ENCODE assay signal across 12 cellular contexts in genomic region chr3:14537590-14538450, GRCh38. TPM values are rescaled to one million over a fixed set of nuclear protein-coding genes. Genes with fewer than 3 reads are reported as not detected.
DNase-seq lines count a peak whose midpoint lies in the region; ATAC-seq and TF ChIP-seq lines count a peak whose summit lies in the region.
"Had no signal": no experiment of that assay in that cellular context is flagged by ENCODE, and none has a peak within 500 bp of the region (broad histone marks: within the 10 kb centered on the region; RNA-seq: fewer than 3 reads in every experiment).

No MANE protein-coding gene starts in this region.

- dilution Hi-C loops in mammary epithelial cell (cut with HindIII; ENCODE audit: low sequenced_read_pairs) = loop anchor here (10.0 kb wide), 1 partner anchor 287 kb away; no protein-coding TSS in a partner anchor

- ATAC-seq in heart left ventricle = peak in 3 of 4 donors; percentile 47 to 53 (median 49)

- 71 to 78% (median 73%) methylated on average over 9 to 10 of the region's 10 CpGs for WGBS in heart left ventricle, 4 donors
- WGBS in mammary epithelial cell (ENCODE audit: low coverage, missing lambda C conversion rate) = 74% methylated on average over 8 of the region's 10 CpGs

- H3K36me3 ChIP-seq in heart left ventricle (no peaks in the 10 kb centered on the region), mammary epithelial cell (ENCODE audit: insufficient read depth, low read length) (no peaks in the 10 kb centered on the region)

- DNase-seq in activated T-cell treated with anti-CD3 and anti-CD28 coated beads, Interleukin-2, amount 50 U/mL, for 24 hours = no peak
- DNase-seq in activated T-cell treated with anti-CD3 and anti-CD28 coated beads for 4 hours (no peak), RKO (ENCODE audit: low spot score) (peak; percentile 16), heart left ventricle (peak in 4 of 5 donors; percentile 54 to 77 (median 66)), epidermal melanocyte (ENCODE audit: insufficient read length, low spot score) (no peak), mammary epithelial cell (no peak), NCI-H748 (lab: John Stamatoyannopoulos, UW; ENCODE audit: unreplicated experiment) (no peak)
- peak; percentile 33 for DNase-seq in stimulated activated CD8-positive, alpha-beta memory T cell treated with anti-CD3 and anti-CD28 coated beads, Interleukin-4, amount 100 ng/mL, for 48 hours
- DNase-seq: activated B cell treated with CpG ODN at 0.5 μM for 24 hours; activated gamma-delta T cell treated with Interleukin-2 at 50 U/mL for 16 hours; stimulated activated CD4-positive, alpha-beta T cell treated with anti-CD3 and anti-CD28 coated beads, Interleukin-4, amount 100 ng/mL, for 24 hours had no signal

- peaks cover 6% of the 10 kb centered on the region for H3K27me3 Mint-ChIP-seq in activated T-cell treated with anti-CD3 and anti-CD28 coated beads, Interleukin-2, amount 50 U/mL, for 24 hours

- H3K4me2 ChIP-seq in mammary epithelial cell (ENCODE audit: insufficient read depth, low read depth, low read length) = no peak overlapping the region

- no peak overlapping the region for H3K4me3 Mint-ChIP-seq in activated T-cell treated with anti-CD3 and anti-CD28 coated beads, Interleukin-2, amount 50 U/mL, for 24 hours
- H3K4me3 Mint-ChIP-seq: activated B cell treated with CpG ODN at 0.5 μM for 24 hours had no signal

- in situ Hi-C loops in mammary epithelial cell (cut with MboI; ENCODE audit: low sequenced_read_pairs in 2 of 2) = no loop called here

- H4K20me1 ChIP-seq in mammary epithelial cell (ENCODE audit: insufficient read depth, low read length) = no peaks in the 10 kb centered on the region

- TF ChIP-seq CTCF in heart left ventricle (IDR thresholded peaks at IDR 0.05) = no peak
- no peak for TF ChIP-seq CTCF in mammary epithelial cell (conservative IDR thresholded peaks at IDR 0.05 in 1 of 2, IDR thresholded peaks at IDR 0.05 in 1 of 2; ENCODE audit: extremely low read depth in 1 of 2, insufficient read depth in 1 of 2, low read depth in 1 of 2, low read length in 2 of 2)

- no peaks in the 10 kb centered on the region for H3K36me3 Mint-ChIP-seq in activated T-cell treated with anti-CD3 and anti-CD28 coated beads, Interleukin-2, amount 50 U/mL, for 24 hours (ENCODE audit: low read depth)

- no peaks in the 10 kb centered on the region for H3K9me3 ChIP-seq in heart left ventricle
- H3K9me3 ChIP-seq in mammary epithelial cell (replicated peaks; ENCODE audit: insufficient read depth, low read length) = no peaks in the 10 kb centered on the region

- H3K9me3 Mint-ChIP-seq in activated T-cell treated with anti-CD3 and anti-CD28 coated beads, Interleukin-2, amount 50 U/mL, for 24 hours = no peaks in the 10 kb centered on the region
- H3K9me3 Mint-ChIP-seq: activated B cell treated with CpG ODN at 0.5 μM for 24 hours had no signal

- no TSS peak for BruUV-seq in mammary epithelial cell (replicated peaks; lab: Mats Ljungman, UMichigan)

- CTCF ChIA-PET in mammary epithelial cell (lab: Charles Lee; ENCODE audit: low non-redundant PET) = no interaction called here

- no peak overlapping the region for H3K9ac ChIP-seq in mammary epithelial cell (ENCODE audit: insufficient read depth, low read length)
- H3K9ac ChIP-seq: parathyroid adenoma had no signal

- H2AFZ ChIP-seq in mammary epithelial cell (ENCODE audit: low read depth, low read length) = no peak overlapping the region
- H2AFZ ChIP-seq: parathyroid adenoma had no signal

- no peaks in the 10 kb centered on the region for H3K79me2 ChIP-seq in mammary epithelial cell (ENCODE audit: insufficient read depth, low read length)
- H3K79me2 ChIP-seq: parathyroid adenoma had no signal

- H3K4me3 ChIP-seq in heart left ventricle = peak overlapping the region in 2 of 12 donors; percentile 11 to 21
- H3K4me3 ChIP-seq in mammary epithelial cell (replicated peaks in 1 of 3; ENCODE audit: insufficient read depth in 1 of 3, low read depth in 2 of 3, low read length in 3 of 3) = no peak overlapping the region

- peaks cover 0 to 3% (median 0%) of the 10 kb centered on the region in 9 donors for H3K27me3 ChIP-seq in heart left ventricle
- H3K27me3 ChIP-seq in mammary epithelial cell (ENCODE audit: insufficient read depth, low read length) = peaks cover 2% of the 10 kb centered on the region

- peak overlapping the region in 11 of 12 donors; percentile 49 to 95 (median 88) for H3K27ac ChIP-seq in heart left ventricle
- no peak overlapping the region for H3K27ac ChIP-seq in mammary epithelial cell (ENCODE audit: insufficient read depth, low read depth, low read length)
- H3K27ac ChIP-seq: parathyroid adenoma had no signal

- peak overlapping the region; percentile 10 for H3K27ac Mint-ChIP-seq in activated T-cell treated with anti-CD3 and anti-CD28 coated beads, Interleukin-2, amount 50 U/mL, for 24 hours
- H3K27ac Mint-ChIP-seq: activated B cell treated with CpG ODN at 0.5 μM for 24 hours had no signal

- no peaks in the 10 kb centered on the region for H3K4me1 Mint-ChIP-seq in activated T-cell treated with anti-CD3 and anti-CD28 coated beads, Interleukin-2, amount 50 U/mL, for 24 hours (ENCODE audit: low read depth)
- H3K4me1 Mint-ChIP-seq: activated B cell treated with CpG ODN at 0.5 μM for 24 hours had no signal

- H3K4me1 ChIP-seq in heart left ventricle = peaks cover 0 to 78% (median 54%) of the 10 kb centered on the region in 12 donors
- no peaks in the 10 kb centered on the region for H3K4me1 ChIP-seq in mammary epithelial cell (ENCODE audit: insufficient read depth, low read length)
- H3K4me1 ChIP-seq: parathyroid adenoma had no signal

- no peak for TF ChIP-seq POLR2A in heart left ventricle (IDR thresholded peaks at IDR 0.05)

- intact Hi-C loops in heart left ventricle (cut with DNase I) = loop anchor here in 3 of 10 donors (2.0 kb wide), 2 partner anchors 13 to 15 kb away; no protein-coding TSS in a partner anchor
- intact Hi-C loops in mammary epithelial cell (cut with micrococcal nuclease) = no loop called here

RNA-seq across cellular contexts. Expression of gene GRIP2, which starts 2.3 kb away (rescaled TPM):
- total RNA-seq in heart left ventricle = 10 to 100 TPM in 8 of 9 donors, 1 to 10 TPM in 1; 5.8 to 56.7 (median 28.7) TPM
- 10 to 100 TPM in 1 of 2 donors, 1 to 10 TPM in 1; 6.3 to 42.6 TPM for polyA plus RNA-seq in heart left ventricle
- total RNA-seq in mammary epithelial cell = under 1 TPM in 1 of 2 donors, not detected in 1; 0.17 TPM
- 0.01 TPM for polyA plus RNA-seq in mammary epithelial cell
- not detected for polyA minus RNA-seq in mammary epithelial cell
- total RNA-seq: activated B cell treated with CpG ODN at 0.5 μM for 24 hours had no signal

Comparison
In these comparisons a context has a peak if more than half of its experiments do, and no peak if none do; other contexts are left out.
1. DNase-seq: peak in RKO (single experiment), heart left ventricle (4 of 5) and stimulated activated CD8-positive, alpha-beta memory T cell treated with anti-CD3 and anti-CD28 coated beads, Interleukin-4, amount 100 ng/mL, for 48 hours (single experiment); none in activated T-cell treated with anti-CD3 and anti-CD28 coated beads, Interleukin-2, amount 50 U/mL, for 24 hours (single experiment), activated T-cell treated with anti-CD3 and anti-CD28 coated beads for 4 hours (single experiment), epidermal melanocyte (single experiment), mammary epithelial cell (single experiment) and NCI-H748 (single experiment).
2. RNA of gene GRIP2, which starts 2.3 kb away (total RNA-seq): 5.8 to 56.7 TPM in heart left ventricle; 0.17 TPM in mammary epithelial cell; every median in the first group is over 4 times any median in the second.